26 cellular contexts compared by ENCODE assay signal in the genomic region with DNA sequence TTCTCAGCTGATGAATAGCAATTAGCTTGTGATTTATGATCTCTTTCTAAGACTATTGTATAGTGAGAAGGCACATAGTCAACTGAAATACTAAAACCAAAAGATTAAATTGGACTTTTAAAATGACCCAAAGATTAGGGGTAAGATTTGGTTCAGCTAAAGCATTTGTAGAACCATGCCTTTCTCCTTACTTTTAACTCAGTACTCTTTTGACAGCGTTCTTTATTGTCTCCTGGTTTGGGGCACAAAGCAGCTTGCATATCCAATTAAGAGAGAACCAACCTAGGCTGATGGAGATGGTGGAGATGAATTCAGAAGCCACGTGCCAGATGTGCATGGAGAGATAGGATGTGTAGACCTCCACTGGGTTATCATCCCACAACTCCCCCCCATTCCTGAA.
"Had no signal": no experiment of that assay in that cellular context is flagged by ENCODE, and none has a peak within 500 bp of the region (broad histone marks: within the 10 kb centered on the region; RNA-seq: fewer than 3 reads in every experiment).

No MANE protein-coding gene starts in this region.

- H3K4me3 ChIP-seq: dorsolateral prefrontal cortex, gastrocnemius medialis, heart left ventricle, hepatocyte, lung, mucosa of descending colon, stomach, thyroid gland, vagina had no signal

- H3K4me2 ChIP-seq: hepatocyte had no signal

- DNase-seq: dorsolateral prefrontal cortex; effector CD4-positive, alpha-beta T cell; foreskin fibroblast; gastrocnemius medialis; heart left ventricle; kidney; mesenchymal stem cell; mucosa of descending colon; naive B cell; stimulated activated CD4-positive, alpha-beta T cell treated with anti-CD3 and anti-CD28 coated beads, Interleukin-2, amount 100 ng/mL, for 24 hours; stimulated activated CD4-positive, alpha-beta T cell treated with anti-CD3 and anti-CD28 coated beads, Interleukin-4, amount 100 ng/mL, for 24 hours; stimulated activated naive CD4-positive, alpha-beta T cell treated with Interleukin-2 at 50 U/mL for 16 hours; stomach; thyroid gland; trophoblast cell had no signal

- H3K9me3 ChIP-seq: gastrocnemius medialis, heart left ventricle, mucosa of descending colon, neutrophil, stomach, thyroid gland, vagina had no signal

- H3K9ac ChIP-seq: parathyroid adenoma had no signal

- H2AFZ ChIP-seq: hepatocyte, parathyroid adenoma had no signal

- H3K27ac ChIP-seq: dorsolateral prefrontal cortex, epithelial cell of prostate, gastrocnemius medialis, heart left ventricle, hepatocyte, neutrophil, parathyroid adenoma, stomach, thyroid gland, vagina had no signal

- FAIRE-seq: kidney had no signal

- H3K79me2 ChIP-seq: hepatocyte, parathyroid adenoma had no signal

- ATAC-seq: esophagus mucosa; heart left ventricle; left lobe of liver; mucosa of descending colon; natural killer cell treated with Interleukin-12 subunit alpha and Interleukin-12 subunit beta and Interleukin-15 and Interleukin-18, amount 100 ng/mL, for 72 hours; sciatic nerve; stimulated activated effector memory CD8-positive, alpha-beta T cell treated with anti-CD3 and anti-CD28 coated beads, Interleukin-12 subunit alpha, Interleukin-12 subunit beta, amount 100 ng/mL, for 72 hours had no signal

- H3K4me1 ChIP-seq: parathyroid adenoma, stomach, thyroid gland, vagina had no signal

- H3K27me3 ChIP-seq: dorsolateral prefrontal cortex, gastrocnemius medialis, heart left ventricle, hepatocyte, neutrophil, stomach, thyroid gland, vagina had no signal
